8 cellular contexts compared by ENCODE assay signal in genomic region chr5:43631182-43631910, GRCh38. TPM values are rescaled to one million over a fixed set of nuclear protein-coding genes. Genes with fewer than 3 reads are reported as not detected.
DNase-seq lines count a peak whose midpoint lies in the region; ATAC-seq and TF ChIP-seq lines count a peak whose summit lies in the region.

No MANE protein-coding gene starts in this region.

- H3F3A ChIP-seq in neural cell (ENCODE audit: insufficient read depth, low read length, poor library complexity, severe bottlenecking), result no peaks in the 10 kb centered on the region

- H3K9me2 ChIP-seq in neural cell (ENCODE audit: insufficient read depth, low read length), result no peaks in the 10 kb centered on the region

- no peak overlapping the region for H3K9ac ChIP-seq in neural cell (ENCODE audit: low read length)

- H3K27ac ChIP-seq in neural cell (ENCODE audit: low read length), result no peak overlapping the region

- H3K4me2 ChIP-seq in neural cell (ENCODE audit: low read length), result no peak overlapping the region

- no peaks in the 10 kb centered on the region for H3K9me3 ChIP-seq in neural cell (ENCODE audit: low read length)

- H3K36me3 ChIP-seq in neural cell (ENCODE audit: insufficient read depth, low read length), result no peaks in the 10 kb centered on the region

- TF ChIP-seq CTCF in fibroblast of pulmonary artery (IDR thresholded peaks at IDR 0.05; ENCODE audit: low read length, missing control alignments), result peak; percentile 68
- TF ChIP-seq CTCF in neural cell (IDR thresholded peaks at IDR 0.05; ENCODE audit: poor library complexity, severe bottlenecking), result peak; percentile 64

- no peaks in the 10 kb centered on the region for H3K79me2 ChIP-seq in neural cell (replicated peaks; ENCODE audit: insufficient read depth, low read length)

- no peaks in the 10 kb centered on the region for H4K20me1 ChIP-seq in neural cell (ENCODE audit: insufficient read depth)

- H3K4me3 ChIP-seq in fibroblast of pulmonary artery (replicated peaks; ENCODE audit: low read depth, low read length) (no peak overlapping the region), neural cell (ENCODE audit: low read length) (no peak overlapping the region)

- ATAC-seq in GM21576 (IDR thresholded peaks at IDR 0.05; ENCODE audit: unreplicated experiment), result peak; percentile 97

- no peak for TF ChIP-seq EP300 in neural cell (conservative IDR thresholded peaks at IDR 0.05; ENCODE audit: poor library complexity, severe bottlenecking)

- H2AFZ ChIP-seq in neural cell (ENCODE audit: low read depth, low read length), result no peak overlapping the region

- H3K27me3 ChIP-seq in neural cell (ENCODE audit: insufficient read depth, low read depth, low read length), result no peaks in the 10 kb centered on the region

- DNase-seq in GDM1 (lab: John Stamatoyannopoulos, UW) (peak; percentile 62), HT1080 (ENCODE audit: low read depth) (peak; percentile 78), NCI-H82 (lab: John Stamatoyannopoulos, UW) (peak; percentile 98), activated T-cell treated with anti-CD3 and anti-CD28 coated beads for 24 hours (ENCODE audit: low read depth) (peak; percentile 15), fibroblast of pulmonary artery (ENCODE audit: low read depth) (peak; percentile 85), NK-92 (lab: John Stamatoyannopoulos, UW; ENCODE audit: unreplicated experiment) (no peak)

- TF ChIP-seq RAD21 in neural cell (conservative IDR thresholded peaks at IDR 0.05), result peak; percentile 57

TF ChIP-seq in neural cell, 6 proteins besides CTCF, POLR2A, EP300 and RAD21:
- TF ChIP-seq EZH2 (IDR thresholded peaks at IDR 0.05; ENCODE audit: borderline replicate concordance, insufficient read depth, low read length, poor library complexity, severe bottlenecking) (no peak), SMC3 (conservative IDR thresholded peaks at IDR 0.05; ENCODE audit: poor library complexity) (peak; percentile 56)
TF ChIP-seq in neural cell: peak in this region for 1.

RNA-seq across cellular contexts. Expression of gene NNT, which starts 28.4 kb away (rescaled TPM):
- 22.0 and 22.5 TPM in 2 replicates for total RNA-seq in HT1080 (2014; rRNA removed; shearing (Covaris generic))
- 11.2 and 17.9 TPM in 2 replicates for polyA plus RNA-seq in HT1080 (2015; cell fraction: cytosol; rRNA removed)
- 38.3 and 41.1 TPM in 2 replicates for polyA plus RNA-seq in HT1080 (2015; cell fraction: nucleus; rRNA removed)
- 120 and 132 TPM in 2 replicates for polyA plus RNA-seq in neural cell
- polyA minus RNA-seq in neural cell, result 139 and 146 TPM in 2 replicates
